ENCODE assay signal across 31 cellular contexts in genomic region chr6:148873154-148873553, GRCh38.
"Had no signal": no experiment of that assay in that cellular context is flagged by ENCODE, and none has a peak within 500 bp of the region (broad histone marks: within the 10 kb centered on the region; RNA-seq: fewer than 3 reads in every experiment).

No MANE protein-coding gene starts in this region.

- H3K4me1 Mint-ChIP-seq: activated naive CD4-positive, alpha-beta T cell treated with anti-CD3 and anti-CD28 coated beads, Interleukin-2, amount 50 U/mL, for 24 hours; activated naive CD8-positive, alpha-beta T cell treated with anti-CD3 and anti-CD28 coated beads for 36 hours had no signal

- H3K4me3 ChIP-seq: adrenal gland, ascending aorta, breast epithelium, cardiac muscle cell, colonic mucosa, esophagus squamous epithelium, gastroesophageal sphincter had no signal

- H3K27me3 Mint-ChIP-seq: activated B cell treated with CpG ODN at 0.5 μM for 24 hours; activated CD8-positive, alpha-beta T cell treated with anti-CD3 and anti-CD28 coated beads for 36 hours; activated naive CD4-positive, alpha-beta T cell treated with anti-CD3 and anti-CD28 coated beads, Interleukin-2, amount 50 U/mL, for 24 hours; activated naive CD8-positive, alpha-beta T cell treated with anti-CD3 and anti-CD28 coated beads for 36 hours; activated naive CD8-positive, alpha-beta T cell treated with anti-CD3 and anti-CD28 coated beads, Interleukin-2, amount 50 U/mL, for 24 hours; activated T-helper 17 cell treated with anti-CD3 and anti-CD28 coated beads, Interleukin-2, amount 50 U/mL, for 72 hours had no signal

- H3K4me3 Mint-ChIP-seq: activated B cell treated with CpG ODN at 0.5 μM for 24 hours; activated CD8-positive, alpha-beta T cell treated with anti-CD3 and anti-CD28 coated beads for 36 hours; activated naive CD4-positive, alpha-beta T cell treated with anti-CD3 and anti-CD28 coated beads for 36 hours; activated naive CD4-positive, alpha-beta T cell treated with anti-CD3 and anti-CD28 coated beads, Interleukin-2, amount 50 U/mL, for 24 hours; activated naive CD8-positive, alpha-beta T cell treated with anti-CD3 and anti-CD28 coated beads for 36 hours; activated naive CD8-positive, alpha-beta T cell treated with anti-CD3 and anti-CD28 coated beads, Interleukin-2, amount 50 U/mL, for 24 hours; activated T-cell treated with anti-CD3 and anti-CD28 coated beads, Interleukin-2, amount 50 U/mL, for 4 hours; activated T-helper 17 cell treated with anti-CD3 and anti-CD28 coated beads, Interleukin-2, amount 50 U/mL, for 72 hours had no signal

- H3K4me1 ChIP-seq: breast epithelium, colonic mucosa had no signal

- FAIRE-seq: endometrium, endothelial cell of umbilical vein had no signal

- H3K27me3 ChIP-seq: adrenal gland, ascending aorta, breast epithelium, cardiac muscle cell, colonic mucosa, esophagus squamous epithelium, gastroesophageal sphincter had no signal

- DNase-seq: activated B cell treated with CpG ODN at 0.5 μM for 24 hours; activated CD4-positive, alpha-beta T cell treated with anti-CD3 and anti-CD28 coated beads for 48 hours; activated CD4-positive, alpha-beta T cell treated with anti-CD3 and anti-CD28 coated beads, Interleukin-2, amount 50 U/mL, for 1 hour; activated CD4-positive, alpha-beta T cell treated with anti-CD3 and anti-CD28 coated beads, Interleukin-2, amount 50 U/mL, for 48 hours; activated CD8-positive, alpha-beta memory T cell treated with anti-CD3 and anti-CD28 coated beads for 24 hours; activated CD8-positive, alpha-beta T cell treated with anti-CD3 and anti-CD28 coated beads for 36 hours; activated effector memory CD4-positive, alpha-beta T cell treated with anti-CD3 and anti-CD28 coated beads, Interleukin-2, amount 50 U/mL, for 16 hours; activated naive CD4-positive, alpha-beta T cell treated with anti-CD3 and anti-CD28 coated beads for 36 hours; activated naive CD8-positive, alpha-beta T cell treated with anti-CD3 and anti-CD28 coated beads for 36 hours; activated naive CD8-positive, alpha-beta T cell treated with anti-CD3 and anti-CD28 coated beads, Interleukin-2, amount 50 U/mL, for 24 hours; activated T-cell treated with anti-CD3 and anti-CD28 coated beads, Interleukin-2, amount 50 U/mL, for 4 hours; adrenal gland; amygdala; central memory CD4-positive, alpha-beta T cell; cerebellar nuclear complex; colonic mucosa; effector CD8-positive, alpha-beta T cell; esophagus squamous epithelium; foreskin melanocyte; T1000; WERI-Rb-1 had no signal

- H3K27ac ChIP-seq: adrenal gland, ascending aorta, breast epithelium, cardiac muscle cell, colonic mucosa, epithelial cell of prostate, esophagus squamous epithelium, gastroesophageal sphincter, WERI-Rb-1 had no signal

- H3K36me3 Mint-ChIP-seq: activated naive CD4-positive, alpha-beta T cell treated with anti-CD3 and anti-CD28 coated beads, Interleukin-2, amount 50 U/mL, for 24 hours; activated naive CD8-positive, alpha-beta T cell treated with anti-CD3 and anti-CD28 coated beads for 36 hours; brain had no signal

- H3K27ac Mint-ChIP-seq: activated CD8-positive, alpha-beta T cell treated with anti-CD3 and anti-CD28 coated beads for 36 hours; activated naive CD4-positive, alpha-beta T cell treated with anti-CD3 and anti-CD28 coated beads for 36 hours; activated naive CD4-positive, alpha-beta T cell treated with anti-CD3 and anti-CD28 coated beads, Interleukin-2, amount 50 U/mL, for 24 hours; activated naive CD8-positive, alpha-beta T cell treated with anti-CD3 and anti-CD28 coated beads for 36 hours; activated naive CD8-positive, alpha-beta T cell treated with anti-CD3 and anti-CD28 coated beads, Interleukin-2, amount 50 U/mL, for 24 hours; activated T-helper 17 cell treated with anti-CD3 and anti-CD28 coated beads, Interleukin-2, amount 50 U/mL, for 72 hours had no signal

- H3K9me3 ChIP-seq: adrenal gland, ascending aorta, breast epithelium, colonic mucosa, esophagus squamous epithelium, gastroesophageal sphincter had no signal

- ATAC-seq: activated CD8-positive, alpha-beta T cell treated with anti-CD3 and anti-CD28 coated beads for 36 hours; activated naive CD8-positive, alpha-beta T cell treated with anti-CD3 and anti-CD28 coated beads, Interleukin-2, amount 50 U/mL, for 24 hours; activated T-cell treated with anti-CD3 and anti-CD28 coated beads, Interleukin-2, amount 50 U/mL, for 4 hours; activated T-helper 17 cell treated with anti-CD3 and anti-CD28 coated beads, Interleukin-2, amount 50 U/mL, for 72 hours; gastroesophageal sphincter had no signal

- H3K36me3 ChIP-seq: adrenal gland, ascending aorta, breast epithelium, cardiac muscle cell, colonic mucosa, esophagus squamous epithelium, gastroesophageal sphincter, WERI-Rb-1 had no signal
